12 cellular contexts compared by ENCODE assay signal in the genomic region with DNA sequence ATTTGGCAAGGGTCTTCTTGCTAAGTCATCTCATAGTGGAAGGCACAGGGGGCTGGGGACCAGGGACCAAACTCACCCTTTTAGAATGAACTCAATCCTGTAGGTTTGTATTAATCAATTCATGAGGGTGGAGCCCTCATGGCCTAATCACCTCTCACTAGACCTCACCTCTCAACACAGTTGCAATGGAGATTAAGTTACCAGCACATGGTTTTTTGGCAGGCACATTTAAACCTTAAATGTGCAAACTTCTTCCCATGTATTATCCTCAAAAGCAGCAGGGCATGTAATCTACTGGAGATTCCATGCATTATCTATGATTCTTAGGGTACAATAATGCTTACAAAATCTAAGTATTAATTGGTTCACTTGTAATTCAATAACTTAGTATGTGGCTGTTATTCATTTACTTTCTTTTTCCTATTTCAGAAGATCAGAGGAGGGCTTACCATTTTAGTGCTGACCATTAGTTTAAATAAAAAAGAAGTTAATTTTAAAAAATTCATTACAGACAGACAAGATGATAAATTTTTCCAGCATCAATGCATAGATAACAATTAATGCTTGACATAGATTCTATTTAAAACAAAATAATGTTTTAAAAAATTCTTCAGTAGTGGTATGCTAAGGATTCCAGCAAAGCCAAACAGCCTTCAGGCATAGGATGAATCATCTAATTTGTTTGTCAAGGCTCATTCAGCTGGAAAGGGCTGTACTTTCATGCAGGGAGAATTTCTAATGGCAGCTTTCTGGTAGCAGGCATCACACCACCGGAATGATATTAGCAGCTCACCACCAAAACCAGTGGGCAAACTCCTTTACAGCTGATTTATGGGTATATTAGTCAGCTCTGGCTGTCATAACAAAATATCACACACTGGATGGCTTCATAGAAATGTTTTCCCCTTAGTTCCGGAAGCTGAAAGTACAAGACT.
A peak's percentile ranks its signal among the peaks of the same experiment; 100 is the strongest.
DNase-seq lines count a peak whose midpoint lies in the region; ATAC-seq and TF ChIP-seq lines count a peak whose summit lies in the region.
"Had no signal": no experiment of that assay in that cellular context is flagged by ENCODE, and none has a peak within 500 bp of the region (broad histone marks: within the 10 kb centered on the region; RNA-seq: fewer than 3 reads in every experiment).

No MANE protein-coding gene starts in this region.

- peaks cover 2% of the 10 kb centered on the region for H3K9me3 ChIP-seq in trophoblast cell (ENCODE audit: insufficient read depth, low read depth, low read length)
- H3K9me3 ChIP-seq: sigmoid colon had no signal

- no peak overlapping the region for H3K23ac ChIP-seq in trophoblast cell (ENCODE audit: low read length)

- no peak overlapping the region for H2BK5ac ChIP-seq in trophoblast cell (ENCODE audit: low read depth, low read length, poor library complexity)

- H3K27ac Mint-ChIP-seq in activated naive CD4-positive, alpha-beta T cell treated with anti-CD3 and anti-CD28 coated beads, Interleukin-2, amount 50 U/mL, for 72 hours = no peak overlapping the region

- no peak overlapping the region for H4K12ac ChIP-seq in trophoblast cell (ENCODE audit: low read depth, low read length)

- H3K9me3 Mint-ChIP-seq in activated naive CD4-positive, alpha-beta T cell treated with anti-CD3 and anti-CD28 coated beads, Interleukin-2, amount 50 U/mL, for 72 hours = peaks cover 0 to 6% of the 10 kb centered on the region in 2 donors

- no peak for TF ChIP-seq CTCF in epithelial cell of esophagus (IDR thresholded peaks at IDR 0.05; ENCODE audit: insufficient read depth, low read depth, low read length, missing control alignments)

- H2AFZ ChIP-seq in trophoblast cell (ENCODE audit: insufficient read depth, low read length, poor library complexity) = no peak overlapping the region

- H3K9ac ChIP-seq in trophoblast cell (ENCODE audit: low read length) = no peak overlapping the region

- peaks cover 5% of the 10 kb centered on the region in 2 experiments for H3K4me1 ChIP-seq in trophoblast cell (ENCODE audit: control insufficient read depth in 1 of 2, insufficient read depth in 2 of 2, low read length in 2 of 2)

- H3K4me3 ChIP-seq in epithelial cell of esophagus (ENCODE audit: low read length) (no peak overlapping the region), trophoblast cell (ENCODE audit: low read depth, low read length) (no peak overlapping the region), H7 (ENCODE audit: insufficient read depth, low read depth, low read length) (no peak overlapping the region)
- H3K4me3 ChIP-seq: sigmoid colon had no signal

- H3K4me2 ChIP-seq in trophoblast cell (ENCODE audit: low read length) = no peak overlapping the region

- peak overlapping the region; percentile 37 for H2BK12ac ChIP-seq in trophoblast cell (ENCODE audit: low read length)

- H3K79me1 ChIP-seq in trophoblast cell (ENCODE audit: low read length) = peaks cover 3% of the 10 kb centered on the region

- no CpG with 5 or more reads among the region's 2 CpGs for WGBS in trophoblast cell (ENCODE audit: extremely low coverage, insufficient coverage, insufficient read length)

- no peak overlapping the region for H4K8ac ChIP-seq in trophoblast cell (ENCODE audit: low read depth, low read length)

- H2BK120ac ChIP-seq in trophoblast cell (ENCODE audit: insufficient read depth, low read length, poor library complexity) = peak overlapping the region; percentile 30

- H3K4ac ChIP-seq in trophoblast cell (ENCODE audit: low read depth, low read length) = no peak overlapping the region

- no peaks in the 10 kb centered on the region for H3K27me3 ChIP-seq in trophoblast cell (ENCODE audit: insufficient read depth, low read length)
- H3K27me3 ChIP-seq in H7 (ENCODE audit: control insufficient read depth, insufficient read depth, low read length) = no peaks in the 10 kb centered on the region
- H3K27me3 ChIP-seq: sigmoid colon had no signal

- no peak overlapping the region for H3K18ac ChIP-seq in trophoblast cell (ENCODE audit: low read length)

- H3K36me3 ChIP-seq in trophoblast cell (ENCODE audit: control insufficient read depth in 1 of 2, insufficient read depth in 2 of 2, low read length in 2 of 2) (no peaks in the 10 kb centered on the region), H7 (replicated peaks; ENCODE audit: control insufficient read depth, insufficient read depth, low read length) (no peaks in the 10 kb centered on the region)
- H3K36me3 ChIP-seq: sigmoid colon had no signal

- no peak overlapping the region for H3K27ac ChIP-seq in trophoblast cell (ENCODE audit: low read depth, low read length)
- H3K27ac ChIP-seq: sigmoid colon, VCaP had no signal

- H3K14ac ChIP-seq in trophoblast cell (ENCODE audit: low read length) = no peak overlapping the region

- DNase-seq in GM03348 (ENCODE audit: low spot score) (peak; percentile 84), NCI-H446 treated with DMSO at 0.1 percent for 48 hours (lab: John Stamatoyannopoulos, UW) (peak; percentile 77), epithelial cell of esophagus (ENCODE audit: low read depth) (peak; percentile 94), trophoblast cell (peak; percentile 70 to 91), H7 (no peak), NCI-H128 (lab: John Stamatoyannopoulos, UW; ENCODE audit: unreplicated experiment) (no peak)
- DNase-seq in activated naive CD4-positive, alpha-beta T cell treated with anti-CD3 and anti-CD28 coated beads, Interleukin-2, amount 50 U/mL, for 72 hours (ENCODE audit: low spot score in 2 of 2) = no peak
- DNase-seq in activated naive CD4-positive, alpha-beta T cell treated with anti-CD3 and anti-CD28 coated beads, Interleukin-2, amount 50 U/mL, for 16 hours = no peak
- DNase-seq: hypothalamus, NCI-H510A, sigmoid colon had no signal

- H3K79me2 ChIP-seq in trophoblast cell (ENCODE audit: control insufficient read depth, insufficient read depth, low read length, poor library complexity) = no peaks in the 10 kb centered on the region

- H2AK5ac ChIP-seq in trophoblast cell (ENCODE audit: low read length) = no peak overlapping the region

- peaks cover 0 to 7% of the 10 kb centered on the region in 2 donors for H3K36me3 Mint-ChIP-seq in activated naive CD4-positive, alpha-beta T cell treated with anti-CD3 and anti-CD28 coated beads, Interleukin-2, amount 50 U/mL, for 72 hours

- no peak overlapping the region for H4K91ac ChIP-seq in trophoblast cell (ENCODE audit: low read depth, low read length)

- ATAC-seq in activated naive CD4-positive, alpha-beta T cell treated with anti-CD3 and anti-CD28 coated beads, Interleukin-2, amount 50 U/mL, for 72 hours = no peak

Comparison
In these comparisons a context has a peak if more than half of its experiments do, and no peak if none do; other contexts are left out.
1. DNase-seq: peak in GM03348 (single experiment), NCI-H446 treated with DMSO at 0.1 percent for 48 hours (single experiment), epithelial cell of esophagus (single experiment) and trophoblast cell (2 of 2); none in H7 (single experiment), NCI-H128 (single experiment), activated naive CD4-positive, alpha-beta T cell treated with anti-CD3 and anti-CD28 coated beads, Interleukin-2, amount 50 U/mL, for 72 hours (0 of 2) and activated naive CD4-positive, alpha-beta T cell treated with anti-CD3 and anti-CD28 coated beads, Interleukin-2, amount 50 U/mL, for 16 hours (single experiment).